ENCODE assay signal across 1 cellular context in genomic region chr9:107251756-107252322, GRCh38.
A peak's percentile ranks its signal among the peaks of the same experiment; 100 is the strongest.
TF ChIP-seq lines count a peak whose summit lies in the region.

No MANE protein-coding gene starts in this region.

TF ChIP-seq in HepG2, 621 proteins besides CTCF, POLR2A, EP300 and RAD21 (continued from another document and continues in another):
- TF ChIP-seq TFDP2 (CRISPR knock-in tag; IDR thresholded peaks at IDR 0.05), result peak; percentile 91
- TF ChIP-seq ADNP (CRISPR knock-in tag; IDR thresholded peaks at IDR 0.05), result no peak
- no peak for TF ChIP-seq ZSCAN25 (CRISPR knock-in tag; IDR thresholded peaks at IDR 0.05)
- no peak for TF ChIP-seq FOXP1 (IDR thresholded peaks at IDR 0.05)
- TF ChIP-seq FOXP1 (CRISPR knock-in tag; IDR thresholded peaks at IDR 0.05), result peak; percentile 85; the same call in 1 of the 2 replicates
- 0 out of 2 replicates have a peak, but pooled peaks have one; percentile 1 for TF ChIP-seq CEBPB (IDR thresholded peaks at IDR 0.05; ENCODE audit: borderline replicate concordance, low read depth, low read length)
- no peak for TF ChIP-seq ZBTB3 (CRISPR knock-in tag; IDR thresholded peaks at IDR 0.05; ENCODE audit: borderline replicate concordance, low read depth)
- no peak for TF ChIP-seq HOXA3 (CRISPR knock-in tag; IDR thresholded peaks at IDR 0.05)
- TF ChIP-seq SOX6 (IDR thresholded peaks at IDR 0.05), result no peak
- TF ChIP-seq SOX6 (CRISPR knock-in tag; IDR thresholded peaks at IDR 0.05), result peak; percentile 98
- peak; percentile 53; the same call in 1 of the 2 replicates for TF ChIP-seq ARID4A (CRISPR knock-in tag; IDR thresholded peaks at IDR 0.05; ENCODE audit: borderline replicate concordance)
- TF ChIP-seq, protein P1, sequence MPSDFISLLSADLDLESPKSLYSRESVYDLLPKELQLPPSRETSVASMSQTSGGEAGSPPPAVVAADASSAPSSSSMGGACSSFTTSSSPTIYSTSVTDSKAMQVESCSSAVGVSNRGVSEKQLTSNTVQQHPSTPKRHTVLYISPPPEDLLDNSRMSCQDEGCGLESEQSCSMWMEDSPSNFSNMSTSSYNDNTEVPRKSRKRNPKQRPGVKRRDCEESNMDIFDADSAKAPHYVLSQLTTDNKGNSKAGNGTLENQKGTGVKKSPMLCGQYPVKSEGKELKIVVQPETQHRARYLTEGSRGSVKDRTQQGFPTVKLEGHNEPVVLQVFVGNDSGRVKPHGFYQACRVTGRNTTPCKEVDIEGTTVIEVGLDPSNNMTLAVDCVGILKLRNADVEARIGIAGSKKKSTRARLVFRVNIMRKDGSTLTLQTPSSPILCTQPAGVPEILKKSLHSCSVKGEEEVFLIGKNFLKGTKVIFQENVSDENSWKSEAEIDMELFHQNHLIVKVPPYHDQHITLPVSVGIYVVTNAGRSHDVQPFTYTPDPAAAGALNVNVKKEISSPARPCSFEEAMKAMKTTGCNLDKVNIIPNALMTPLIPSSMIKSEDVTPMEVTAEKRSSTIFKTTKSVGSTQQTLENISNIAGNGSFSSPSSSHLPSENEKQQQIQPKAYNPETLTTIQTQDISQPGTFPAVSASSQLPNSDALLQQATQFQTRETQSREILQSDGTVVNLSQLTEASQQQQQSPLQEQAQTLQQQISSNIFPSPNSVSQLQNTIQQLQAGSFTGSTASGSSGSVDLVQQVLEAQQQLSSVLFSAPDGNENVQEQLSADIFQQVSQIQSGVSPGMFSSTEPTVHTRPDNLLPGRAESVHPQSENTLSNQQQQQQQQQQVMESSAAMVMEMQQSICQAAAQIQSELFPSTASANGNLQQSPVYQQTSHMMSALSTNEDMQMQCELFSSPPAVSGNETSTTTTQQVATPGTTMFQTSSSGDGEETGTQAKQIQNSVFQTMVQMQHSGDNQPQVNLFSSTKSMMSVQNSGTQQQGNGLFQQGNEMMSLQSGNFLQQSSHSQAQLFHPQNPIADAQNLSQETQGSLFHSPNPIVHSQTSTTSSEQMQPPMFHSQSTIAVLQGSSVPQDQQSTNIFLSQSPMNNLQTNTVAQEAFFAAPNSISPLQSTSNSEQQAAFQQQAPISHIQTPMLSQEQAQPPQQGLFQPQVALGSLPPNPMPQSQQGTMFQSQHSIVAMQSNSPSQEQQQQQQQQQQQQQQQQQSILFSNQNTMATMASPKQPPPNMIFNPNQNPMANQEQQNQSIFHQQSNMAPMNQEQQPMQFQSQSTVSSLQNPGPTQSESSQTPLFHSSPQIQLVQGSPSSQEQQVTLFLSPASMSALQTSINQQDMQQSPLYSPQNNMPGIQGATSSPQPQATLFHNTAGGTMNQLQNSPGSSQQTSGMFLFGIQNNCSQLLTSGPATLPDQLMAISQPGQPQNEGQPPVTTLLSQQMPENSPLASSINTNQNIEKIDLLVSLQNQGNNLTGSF (CRISPR knock-in tag; IDR thresholded peaks at IDR 0.05), result no peak
- TF ChIP-seq MNT (IDR thresholded peaks at IDR 0.05), result no peak; the same call in 1 of the 2 replicates
- TF ChIP-seq CBX2 (IDR thresholded peaks at IDR 0.05; ENCODE audit: low read depth, low read length), result no peak
- TF ChIP-seq CBX2 (CRISPR knock-in tag; IDR thresholded peaks at IDR 0.05; ENCODE audit: low read depth), result no peak
- TF ChIP-seq GATAD2A (CRISPR knock-in tag; IDR thresholded peaks at IDR 0.05), result peak; percentile 92
- peak; percentile 62; the same call in 1 of the 2 replicates for TF ChIP-seq ZBED4 (CRISPR knock-in tag; IDR thresholded peaks at IDR 0.05; ENCODE audit: borderline replicate concordance)
- TF ChIP-seq RFXAP (CRISPR knock-in tag; IDR thresholded peaks at IDR 0.05; ENCODE audit: borderline replicate concordance), result no peak
- no peak for TF ChIP-seq ZNF562 (CRISPR knock-in tag; IDR thresholded peaks at IDR 0.05; ENCODE audit: borderline replicate concordance)
- peak; percentile 57; the same call in 1 of the 2 replicates for TF ChIP-seq ZKSCAN8 (CRISPR knock-in tag; IDR thresholded peaks at IDR 0.05; ENCODE audit: borderline replicate concordance)
- TF ChIP-seq THAP8 (CRISPR knock-in tag; IDR thresholded peaks at IDR 0.05; ENCODE audit: borderline replicate concordance), result no peak
- TF ChIP-seq CREB1 (IDR thresholded peaks at IDR 0.05), result no peak
- peak; percentile 79 for TF ChIP-seq CREB1 (CRISPR knock-in tag; IDR thresholded peaks at IDR 0.05)
- TF ChIP-seq ZNF143 (CRISPR knock-in tag; IDR thresholded peaks at IDR 0.05), result no peak
- TF ChIP-seq ZNF83 (CRISPR knock-in tag; IDR thresholded peaks at IDR 0.05; ENCODE audit: borderline replicate concordance), result no peak
- peak; percentile 30; the same call in 1 of the 2 replicates for TF ChIP-seq MYC (CRISPR knock-in tag; IDR thresholded peaks at IDR 0.05; ENCODE audit: borderline replicate concordance)
- TF ChIP-seq MXD4 (CRISPR knock-in tag; IDR thresholded peaks at IDR 0.05), result peak; percentile 52; the same call in 1 of the 2 replicates
- no peak for TF ChIP-seq AGO2 (optimal IDR thresholded peaks at IDR 0.05; ENCODE audit: low read depth, low read length)
- TF ChIP-seq KAT8 (CRISPR knock-in tag; IDR thresholded peaks at IDR 0.05), result 0 out of 2 replicates have a peak, but pooled peaks have one; percentile 32
- no peak for TF ChIP-seq EHMT2 (IDR thresholded peaks at IDR 0.05; ENCODE audit: borderline replicate concordance, low read depth, low read length)
- peak; percentile 66; the same call in 1 of the 2 replicates for TF ChIP-seq KLF6 (CRISPR knock-in tag; IDR thresholded peaks at IDR 0.05)
- peak; percentile 65; the same call in 1 of the 2 replicates for TF ChIP-seq AHDC1 (CRISPR knock-in tag; IDR thresholded peaks at IDR 0.05; ENCODE audit: borderline replicate concordance)
- peak; percentile 85 for TF ChIP-seq NCOA2 (CRISPR knock-in tag; IDR thresholded peaks at IDR 0.05)
- peak; percentile 66 for TF ChIP-seq ZMYM3 (CRISPR knock-in tag; IDR thresholded peaks at IDR 0.05)
- peak; percentile 81; the same call in 1 of the 2 replicates for TF ChIP-seq FOXK1 (CRISPR knock-in tag; IDR thresholded peaks at IDR 0.05; ENCODE audit: borderline replicate concordance, low read depth)
- TF ChIP-seq NRL (CRISPR knock-in tag; IDR thresholded peaks at IDR 0.05; ENCODE audit: borderline replicate concordance), result no peak
